Comparison of ENCODE assay signal across 25 cellular contexts in genomic region chr2:199612509-199613130, GRCh38.
"Had no signal": no experiment of that assay in that cellular context is flagged by ENCODE, and none has a peak within 500 bp of the region (broad histone marks: within the 10 kb centered on the region; RNA-seq: fewer than 3 reads in every experiment).

No MANE protein-coding gene starts in this region.

- FAIRE-seq: small intestine, urothelium cell line had no signal

- H3K36me3 ChIP-seq: neural progenitor cell, ovary, stomach, thoracic aorta, thyroid gland, tibial nerve, upper lobe of left lung, vagina had no signal

- ATAC-seq: natural killer cell; psoas muscle; right cardiac atrium; sciatic nerve; stimulated activated effector memory CD8-positive, alpha-beta T cell treated with anti-CD3 and anti-CD28 coated beads, Interleukin-12 subunit alpha, Interleukin-12 subunit beta, amount 100 ng/mL, for 72 hours; stimulated activated naive B cell treated with anti-CD40 and anti-IgM and Interleukin-4, amounts not matched to agents 10 μg/mL and 1 μg/mL and 100 μg/mL, for 72 hours had no signal

- H3K4me2 ChIP-seq: neural progenitor cell had no signal

- H3K27me3 ChIP-seq: neural progenitor cell, ovary, stomach, thyroid gland, tibial nerve, upper lobe of left lung, vagina had no signal

- H3K4me3 ChIP-seq: neural progenitor cell, ovary, psoas muscle, stomach, thoracic aorta, thyroid gland, tibial nerve, upper lobe of left lung, vagina had no signal

- H3K27ac ChIP-seq: neural progenitor cell, ovary, parathyroid adenoma, psoas muscle, stomach, thoracic aorta, thyroid gland, tibial nerve, upper lobe of left lung, vagina had no signal

- H3K9me3 ChIP-seq: ovary, psoas muscle, stomach, thoracic aorta, thyroid gland, tibial nerve, upper lobe of left lung, vagina had no signal

- DNase-seq: natural killer cell; occipital lobe; ovary; posterior cingulate gyrus; psoas muscle; right cardiac atrium; small intestine; stimulated activated CD4-positive, alpha-beta T cell treated with anti-CD3 and anti-CD28 coated beads, Interleukin-15, amount 100 ng/mL, for 24 hours; stimulated activated CD4-positive, alpha-beta T cell treated with anti-CD3 and anti-CD28 coated beads, Interleukin-2, amount 100 ng/mL, for 24 hours; stimulated activated CD4-positive, alpha-beta T cell treated with anti-CD3 and anti-CD28 coated beads, Interleukin-2, amount 100 ng/mL, for 48 hours; stimulated activated CD4-positive, alpha-beta T cell treated with anti-CD3 and anti-CD28 coated beads, Interleukin-4, amount 100 ng/mL, for 24 hours; stimulated activated naive B cell treated with anti-CD40 and anti-IgM and Interleukin-4, amounts not matched to agents 10 μg/mL and 1 μg/mL and 100 μg/mL, for 72 hours; stimulated activated naive CD4-positive, alpha-beta T cell treated with Interleukin-2 at 50 U/mL for 16 hours; stomach; thyroid gland; trophoblast cell; upper lobe of left lung had no signal

- H3K4me1 ChIP-seq: parathyroid adenoma, psoas muscle, stomach, thyroid gland, tibial nerve, upper lobe of left lung, vagina had no signal
